16 cellular contexts compared by ENCODE assay signal in genomic region chr17:79521225-79521624, GRCh38.
DNase-seq lines count a peak whose midpoint lies in the region; ATAC-seq, FAIRE-seq and TF ChIP-seq lines count a peak whose summit lies in the region.
"Had no signal": no experiment of that assay in that cellular context is flagged by ENCODE, and none has a peak within 500 bp of the region (broad histone marks: within the 10 kb centered on the region; RNA-seq: fewer than 3 reads in every experiment).

No MANE protein-coding gene starts in this region.

- H3K79me1 ChIP-seq in trophoblast cell (ENCODE audit: low read length), result no peaks in the 10 kb centered on the region

- CTCF ChIA-PET in A549 (lab: Yijun Ruan, JAX), result no interaction called here
- CTCF ChIA-PET in activated CD4-positive, alpha-beta T cell treated with anti-CD3 and anti-CD28 coated beads for 36 hours (lab: Charles Lee), result interaction anchor here (1.0 kb wide), 1 partner anchor 16 kb away, joined by 4 read pairs; no protein-coding TSS in a partner anchor

- peak overlapping the region; percentile 11 for H3K23ac ChIP-seq in trophoblast cell (ENCODE audit: low read length)

- H3K36me3 ChIP-seq in bronchial epithelial cell (ENCODE audit: control insufficient read depth, insufficient read depth, low read length), result no peaks in the 10 kb centered on the region
- no peaks in the 10 kb centered on the region for H3K36me3 ChIP-seq in trophoblast cell (ENCODE audit: control insufficient read depth in 1 of 2, insufficient read depth in 2 of 2, low read length in 2 of 2)

- H3K27ac Mint-ChIP-seq in activated CD4-positive, alpha-beta T cell treated with anti-CD3 and anti-CD28 coated beads for 36 hours, result no peak overlapping the region
- H3K27ac Mint-ChIP-seq: B cell; CD4-positive, alpha-beta T cell had no signal

- no peak overlapping the region for H3K4ac ChIP-seq in trophoblast cell (ENCODE audit: low read depth, low read length)

- peak; percentile 56 for FAIRE-seq in A549 (lab: Jason Lieb, UNC)
- FAIRE-seq in HTR-8/SVneo (lab: Jason Lieb, UNC), result peak; percentile 88
- peak; percentile 81 for FAIRE-seq in bronchial epithelial cell (lab: Jason Lieb, UNC)
- FAIRE-seq: GM19239 had no signal

- no peak overlapping the region for H3K14ac ChIP-seq in trophoblast cell (ENCODE audit: low read length)

- H3K9me3 ChIP-seq in A549 (no peaks in the 10 kb centered on the region), trophoblast cell (ENCODE audit: insufficient read depth, low read depth, low read length) (peaks cover 3% of the 10 kb centered on the region)

- 86% methylated on average over 4 of the region's 4 CpGs for WGBS in A549 (ENCODE audit: missing lambda C conversion rate)
- WGBS in trophoblast cell (ENCODE audit: extremely low coverage, insufficient coverage, insufficient read length), result no CpG with 5 or more reads among the region's 4 CpGs

- no peak for TF ChIP-seq POLR2A in A549 (IDR thresholded peaks at IDR 0.05; ENCODE audit: low read length)

- H4K91ac ChIP-seq in trophoblast cell (ENCODE audit: low read depth, low read length), result no peak overlapping the region

- H3K4me3 ChIP-seq in A549 (no peak overlapping the region), bronchial epithelial cell (ENCODE audit: low read depth, low read length) (no peak overlapping the region), trophoblast cell (ENCODE audit: low read depth, low read length) (no peak overlapping the region)

- TF ChIP-seq CTCF in A549 (IDR thresholded peaks at IDR 0.05) (no peak), bronchial epithelial cell (IDR thresholded peaks at IDR 0.05; ENCODE audit: insufficient read depth, low read length, severe bottlenecking) (no peak)

- no peaks in the 10 kb centered on the region for H3K36me3 Mint-ChIP-seq in activated CD4-positive, alpha-beta T cell treated with anti-CD3 and anti-CD28 coated beads for 36 hours (ENCODE audit: low read depth)

- H3K4me1 ChIP-seq in A549 (peaks cover 28% of the 10 kb centered on the region), trophoblast cell (ENCODE audit: control insufficient read depth in 1 of 2, insufficient read depth in 2 of 2, low read length in 2 of 2) (no peaks in the 10 kb centered on the region)

- H3K4me3 Mint-ChIP-seq in activated CD4-positive, alpha-beta T cell treated with anti-CD3 and anti-CD28 coated beads for 36 hours, result no peak overlapping the region
- H3K4me3 Mint-ChIP-seq: B cell; CD4-positive, alpha-beta T cell had no signal

- H3K4me1 Mint-ChIP-seq in activated CD4-positive, alpha-beta T cell treated with anti-CD3 and anti-CD28 coated beads for 36 hours, result no peaks in the 10 kb centered on the region
- H3K4me1 Mint-ChIP-seq: B cell had no signal

- no peak overlapping the region for H2BK120ac ChIP-seq in trophoblast cell (ENCODE audit: insufficient read depth, low read length, poor library complexity)

- no peak overlapping the region for H4K12ac ChIP-seq in trophoblast cell (ENCODE audit: low read depth, low read length)

- no peak overlapping the region for H2AFZ ChIP-seq in trophoblast cell (ENCODE audit: insufficient read depth, low read length, poor library complexity)

- H3K9me3 Mint-ChIP-seq in activated CD4-positive, alpha-beta T cell treated with anti-CD3 and anti-CD28 coated beads for 36 hours (ENCODE audit: low read depth), result no peaks in the 10 kb centered on the region
- H3K9me3 Mint-ChIP-seq: CD4-positive, alpha-beta T cell had no signal

- H3K27me3 Mint-ChIP-seq in activated CD4-positive, alpha-beta T cell treated with anti-CD3 and anti-CD28 coated beads for 36 hours, result peaks cover 14% of the 10 kb centered on the region

- H3K9ac ChIP-seq in trophoblast cell (ENCODE audit: low read length), result no peak overlapping the region

- no peak for ATAC-seq in A549
- no peak for ATAC-seq in activated CD4-positive, alpha-beta T cell treated with anti-CD3 and anti-CD28 coated beads for 36 hours

- no peak overlapping the region for H3K18ac ChIP-seq in trophoblast cell (ENCODE audit: low read length)

- H3K27ac ChIP-seq in A549 (0 out of 6 replicates have a peak overlapping the region, but pooled peaks of 1 of the 2 experiments have one; percentile 13), trophoblast cell (ENCODE audit: low read depth, low read length) (no peak overlapping the region)

- H3K27me3 ChIP-seq in bronchial epithelial cell (ENCODE audit: control insufficient read depth, insufficient read depth, low read length) (no peaks in the 10 kb centered on the region), trophoblast cell (ENCODE audit: insufficient read depth, low read length) (no peaks in the 10 kb centered on the region)

- intact Hi-C loops in activated CD4-positive, alpha-beta T cell treated with anti-CD3 and anti-CD28 coated beads for 36 hours (cut with DNase I, micrococcal nuclease), result no loop called here

- POLR2A ChIA-PET in A549 (lab: Yijun Ruan, JAX), result no interaction called here
- POLR2A ChIA-PET in activated CD4-positive, alpha-beta T cell treated with anti-CD3 and anti-CD28 coated beads for 36 hours (lab: Charles Lee), result no interaction called here

- no peak overlapping the region for H4K8ac ChIP-seq in trophoblast cell (ENCODE audit: low read depth, low read length)

- no peak for TF ChIP-seq EP300 in A549 (IDR thresholded peaks at IDR 0.05)

- H2BK12ac ChIP-seq in trophoblast cell (ENCODE audit: low read length), result no peak overlapping the region

- no peaks in the 10 kb centered on the region for H3K79me2 ChIP-seq in trophoblast cell (ENCODE audit: control insufficient read depth, insufficient read depth, low read length, poor library complexity)

- H2BK5ac ChIP-seq in trophoblast cell (ENCODE audit: low read depth, low read length, poor library complexity), result no peak overlapping the region

- DNase-seq in A549 (ENCODE audit: low read depth in 1 of 2, low spot score in 1 of 2) (no peak), HTR-8/SVneo (ENCODE audit: insufficient read length, low spot score) (no peak), bronchial epithelial cell (ENCODE audit: low read depth) (no peak), trophoblast cell (no peak), NCI-H82 (lab: John Stamatoyannopoulos, UW) (no peak), DMS 273 treated with DMSO at 0.1 percent for 48 hours (lab: John Stamatoyannopoulos, UW) (no peak)
- no peak for DNase-seq in activated CD4-positive, alpha-beta T cell treated with anti-CD3 and anti-CD28 coated beads for 36 hours
- DNase-seq: 8988T; C1 segment of cervical spinal cord; Calu3; CD4-positive, alpha-beta T cell; DMS79; H7; KBM-7 had no signal

- no peak for TF ChIP-seq RAD21 in A549 (conservative IDR thresholded peaks at IDR 0.05 in 1 of 2, IDR thresholded peaks at IDR 0.05 in 1 of 2)

- no peak overlapping the region for H2AK5ac ChIP-seq in trophoblast cell (ENCODE audit: low read length)

- H3K4me2 ChIP-seq in A549, result no peak overlapping the region
- no peak overlapping the region for H3K4me2 ChIP-seq in trophoblast cell (ENCODE audit: low read length)

TF ChIP-seq in A549, 52 proteins besides CTCF, POLR2A, EP300 and RAD21:
- TF ChIP-seq CHD2 (IDR thresholded peaks at IDR 0.05; ENCODE audit: low read length, partially characterized antibody) (no peak), CBX2 (IDR thresholded peaks at IDR 0.05; ENCODE audit: borderline replicate concordance, low read depth) (no peak), JUN (IDR thresholded peaks at IDR 0.05) (no peak), JUNB (IDR thresholded peaks at IDR 0.05) (no peak), BCL3 (IDR thresholded peaks at IDR 0.05) (no peak), RNF2 (IDR thresholded peaks at IDR 0.05; ENCODE audit: borderline replicate concordance, low read depth) (no peak), HOXB5 (CRISPR knock-in tag; IDR thresholded peaks at IDR 0.05) (no peak), HEYL (CRISPR knock-in tag; IDR thresholded peaks at IDR 0.05) (no peak), CHD4 (IDR thresholded peaks at IDR 0.05; ENCODE audit: borderline replicate concordance) (no peak), SREBF2 (IDR thresholded peaks at IDR 0.05) (no peak), PHF8 (IDR thresholded peaks at IDR 0.05; ENCODE audit: borderline replicate concordance, low read depth) (no peak)
